In genomic region chr9:94655739-94656138, GRCh38 we compare ENCODE assay signal across 14 cellular contexts. TPM values are rescaled to one million over a fixed set of nuclear protein-coding genes. Genes with fewer than 3 reads are reported as not detected.
A peak's percentile ranks its signal among the peaks of the same experiment; 100 is the strongest.
DNase-seq lines count a peak whose midpoint lies in the region; FAIRE-seq and TF ChIP-seq lines count a peak whose summit lies in the region.
"Had no signal": no experiment of that assay in that cellular context is flagged by ENCODE, and none has a peak within 500 bp of the region (broad histone marks: within the 10 kb centered on the region; RNA-seq: fewer than 3 reads in every experiment).

No MANE protein-coding gene starts in this region.

- no peak overlapping the region for H3K9ac ChIP-seq in kidney (ENCODE audit: low read length in 2 of 2)
- H3K9ac ChIP-seq: SK-N-SH had no signal

- no peaks in the 10 kb centered on the region for H3K4me1 ChIP-seq in breast epithelium
- peaks cover 17% of the 10 kb centered on the region for H3K4me1 ChIP-seq in PC-9 (replicated peaks; ENCODE audit: insufficient read depth)
- H3K4me1 ChIP-seq in kidney (ENCODE audit: control insufficient read depth in 1 of 2, insufficient read depth in 1 of 2, low read depth in 1 of 2, low read length in 2 of 2): peaks cover 0 to 2% of the 10 kb centered on the region in 2 donors
- H3K4me1 ChIP-seq: uterus had no signal

- H3K4me3 ChIP-seq in breast epithelium: peak overlapping the region in 2 of 3 donors; percentile 17 to 54
- no peak overlapping the region for H3K4me3 ChIP-seq in PC-9
- H3K4me3 ChIP-seq in kidney (ENCODE audit: low read length in 2 of 2): peak overlapping the region; percentile 3 to 4
- H3K4me3 ChIP-seq: uterus had no signal

- no peaks in the 10 kb centered on the region for H3K36me3 ChIP-seq in breast epithelium
- H3K36me3 ChIP-seq in PC-9 (ENCODE audit: low read depth): no peaks in the 10 kb centered on the region
- H3K36me3 ChIP-seq in kidney (ENCODE audit: control insufficient read depth in 1 of 2, insufficient read depth in 2 of 2, low read length in 2 of 2): no peaks in the 10 kb centered on the region
- H3K36me3 ChIP-seq: uterus had no signal

- H3K27me3 Mint-ChIP-seq in MCF 10A (ENCODE audit: insufficient read depth, unreplicated experiment): no peaks in the 10 kb centered on the region

- H3K36me3 Mint-ChIP-seq in MCF 10A (ENCODE audit: insufficient read depth, unreplicated experiment): no peaks in the 10 kb centered on the region

- H3K27me3 ChIP-seq in breast epithelium (no peaks in the 10 kb centered on the region), PC-9 (ENCODE audit: insufficient read depth, low read depth) (no peaks in the 10 kb centered on the region)
- H3K27me3 ChIP-seq: uterus had no signal

- BruUV-seq in MCF 10A (replicated peaks; lab: Mats Ljungman, UMichigan) (no TSS peak), PC-9 (replicated peaks; lab: Mats Ljungman, UMichigan) (no TSS peak)

- H4K20me1 ChIP-seq in PC-9 (ENCODE audit: insufficient read depth): no peaks in the 10 kb centered on the region

- H3K4me2 ChIP-seq in PC-9: no peak overlapping the region
- H3K4me2 ChIP-seq: SK-N-SH had no signal

- no peak overlapping the region for H3K27ac ChIP-seq in breast epithelium
- H3K27ac ChIP-seq in PC-9: no peak overlapping the region
- H3K27ac ChIP-seq in kidney (ENCODE audit: low read depth in 2 of 2, low read length in 2 of 2): no peak overlapping the region
- H3K27ac ChIP-seq: C4-2B, uterus had no signal

- intact Hi-C loops in breast epithelium (cut with DNase I; ENCODE audit: low total_unique reads) (no loop called here), MCF 10A (cut with micrococcal nuclease) (no loop called here), PC-9 (cut with micrococcal nuclease; ENCODE audit: unreplicated experiment) (no loop called here), kidney (cut with DNase I) (no loop called here), posterior vena cava (cut with DNase I) (no loop called here)

- H3F3A ChIP-seq in PC-9 (ENCODE audit: insufficient read depth, low read depth): peaks cover 10% of the 10 kb centered on the region

- H3K9me2 ChIP-seq in PC-9 (ENCODE audit: insufficient read depth): no peaks in the 10 kb centered on the region
- H3K9me2 ChIP-seq: SK-N-SH had no signal

- no peak for TF ChIP-seq CTCF in breast epithelium (IDR thresholded peaks at IDR 0.05)
- TF ChIP-seq CTCF in MCF 10A (IDR thresholded peaks at IDR 0.05; ENCODE audit: unreplicated experiment): no peak
- TF ChIP-seq CTCF in PC-9 (conservative IDR thresholded peaks at IDR 0.05): no peak
- no peak for TF ChIP-seq CTCF in kidney (IDR thresholded peaks at IDR 0.05; ENCODE audit: borderline replicate concordance, extremely low read depth, insufficient read depth)

- H3K9me3 ChIP-seq in breast epithelium (no peaks in the 10 kb centered on the region), PC-9 (ENCODE audit: insufficient read depth, low read depth) (no peaks in the 10 kb centered on the region), kidney (ENCODE audit: control insufficient read depth in 1 of 2, low read length in 2 of 2) (no peaks in the 10 kb centered on the region)
- H3K9me3 ChIP-seq: SK-N-SH, uterus had no signal

- no peak for TF ChIP-seq POLR2A in breast epithelium (IDR thresholded peaks at IDR 0.05)

- H3K4me3 Mint-ChIP-seq in MCF 10A (ENCODE audit: unreplicated experiment): no peak overlapping the region

- DNase-seq in breast epithelium (ENCODE audit: low spot score in 2 of 2): no peak
- no peak for DNase-seq in MCF 10A (ENCODE audit: unreplicated experiment)
- no peak for DNase-seq in PC-9
- no peak for DNase-seq in kidney
- DNase-seq in posterior vena cava (ENCODE audit: low spot score): no peak
- no peak for DNase-seq in OCI-M1 (lab: John Stamatoyannopoulos, UW)
- DNase-seq in LoVo (ENCODE audit: low spot score): no peak
- no peak for DNase-seq in putamen (ENCODE audit: low spot score)
- DNase-seq: amniotic stem cell, NCI-H2081, SK-N-SH, uterus had no signal

- H3K27ac Mint-ChIP-seq in MCF 10A (ENCODE audit: low read depth, unreplicated experiment): no peak overlapping the region

- no peak for FAIRE-seq in kidney (lab: Jason Lieb, UNC)

- CTCF ChIA-PET in MCF 10A (lab: Yijun Ruan, JAX): no interaction called here
- CTCF ChIA-PET in PC-9 (lab: Charles Lee): no interaction called here

- H2AFZ ChIP-seq in PC-9: peak overlapping the region; percentile 16; the same call in 1 of the 2 replicates

- peaks cover 7% of the 10 kb centered on the region for H3K4me1 Mint-ChIP-seq in MCF 10A (ENCODE audit: insufficient read depth, unreplicated experiment)

- POLR2A ChIA-PET in MCF 10A (lab: Yijun Ruan, JAX): no interaction called here
- POLR2A ChIA-PET in PC-9 (lab: Charles Lee; ENCODE audit: unreplicated experiment): no interaction called here

- no peaks in the 10 kb centered on the region for H3K9me3 Mint-ChIP-seq in MCF 10A (ENCODE audit: unreplicated experiment)

- H3K79me2 ChIP-seq in PC-9 (ENCODE audit: low read depth): no peaks in the 10 kb centered on the region

RNA-seq across cellular contexts. Expression of gene FBP1, which starts 16.4 kb away (rescaled TPM):
- total RNA-seq in breast epithelium (10 to 100 TPM in 2 of 3 donors, 1 to 10 TPM in 1; 7.4 to 41.1 (median 33.4) TPM), MCF 10A (2022) (not detected in 2 replicates), PC-9 (2021) (34.9 and 35.0 TPM in 2 replicates), kidney (27.3 TPM), posterior vena cava (1 to 10 TPM; 4.2 to 4.7 TPM)
- 266 TPM for polyA plus RNA-seq in kidney (ENCODE audit: insufficient read depth, low read depth, low replicate concordance)
- total RNA-seq: fibroblast of lung had no signal
- polyA plus RNA-seq: fibroblast of lung, SK-N-SH had no signal
